ENCODE assay signal across 29 cellular contexts in the genomic region with DNA sequence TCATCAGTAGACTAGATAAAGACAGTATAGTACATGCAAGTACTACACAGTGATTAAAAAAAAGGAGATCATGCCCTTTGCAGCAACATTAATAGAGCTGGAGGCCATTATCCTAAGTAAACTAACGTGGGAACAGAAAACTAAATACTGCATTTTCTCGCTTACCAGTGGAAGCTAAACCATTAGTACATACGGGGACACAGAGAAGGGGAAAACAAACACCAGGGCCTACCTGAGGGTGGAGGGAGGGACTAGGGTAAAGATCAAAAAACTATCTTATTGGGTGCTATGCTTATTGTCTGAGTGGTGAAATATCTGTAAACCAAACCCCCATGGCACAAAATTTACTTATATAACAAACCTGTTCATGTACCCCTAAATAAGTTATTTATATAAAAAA.
"Had no signal": no experiment of that assay in that cellular context is flagged by ENCODE, and none has a peak within 500 bp of the region (broad histone marks: within the 10 kb centered on the region; RNA-seq: fewer than 3 reads in every experiment).

No MANE protein-coding gene starts in this region.

- H3K9me3 ChIP-seq: suprapubic skin, testis, thoracic aorta, thyroid gland, tibial artery, tibial nerve, transverse colon, upper lobe of right lung, uterus, vagina had no signal

- H3K4me3 Mint-ChIP-seq: stimulated activated effector memory CD8-positive, alpha-beta T cell treated with anti-CD3 and anti-CD28 coated beads, Interleukin-12 subunit alpha, Interleukin-12 subunit beta, amount 100 ng/mL, for 72 hours; stimulated activated memory B cell treated with anti-CD40 and anti-IgM and Interleukin-4, amounts not matched to agents 10 μg/mL and 1 μg/mL and 100 μg/mL, for 72 hours; stimulated activated naive B cell treated with anti-CD40 and anti-IgM and Interleukin-4, amounts not matched to agents 10 μg/mL and 1 μg/mL and 100 μg/mL, for 72 hours; stimulated activated naive CD8-positive, alpha-beta T cell treated with anti-CD3 and anti-CD28 coated beads, Interleukin-15, amount 100 ng/mL, for 72 hours; stimulated activated naive CD8-positive, alpha-beta T cell treated with anti-CD3 and anti-CD28 coated beads, Interleukin-15, Interleukin-2, amounts not matched to agents 100 ng/mL and 50 ng/mL, for 24 hours; type B pancreatic cell had no signal

- H3K4me1 Mint-ChIP-seq: stimulated activated effector memory CD8-positive, alpha-beta T cell treated with anti-CD3 and anti-CD28 coated beads, Interleukin-12 subunit alpha, Interleukin-12 subunit beta, amount 100 ng/mL, for 72 hours; stimulated activated memory B cell treated with anti-CD40 and anti-IgM and Interleukin-4, amounts not matched to agents 10 μg/mL and 1 μg/mL and 100 μg/mL, for 72 hours; stimulated activated naive B cell treated with anti-CD40 and anti-IgM and Interleukin-4, amounts not matched to agents 10 μg/mL and 1 μg/mL and 100 μg/mL, for 72 hours; stimulated activated naive CD8-positive, alpha-beta T cell treated with anti-CD3 and anti-CD28 coated beads, Interleukin-15, amount 100 ng/mL, for 72 hours had no signal

- H3K4me1 ChIP-seq: stomach, suprapubic skin, testis, thyroid gland, tibial artery, tibial nerve, transverse colon, upper lobe of left lung, upper lobe of right lung, uterus, vagina had no signal

- H3K9me3 Mint-ChIP-seq: stimulated activated effector memory CD8-positive, alpha-beta T cell treated with anti-CD3 and anti-CD28 coated beads, Interleukin-12 subunit alpha, Interleukin-12 subunit beta, amount 100 ng/mL, for 72 hours had no signal

- H3K27ac Mint-ChIP-seq: stimulated activated effector memory CD8-positive, alpha-beta T cell treated with anti-CD3 and anti-CD28 coated beads, Interleukin-12 subunit alpha, Interleukin-12 subunit beta, amount 100 ng/mL, for 72 hours; stimulated activated memory B cell treated with anti-CD40 and anti-IgM and Interleukin-4, amounts not matched to agents 10 μg/mL and 1 μg/mL and 100 μg/mL, for 72 hours; stimulated activated naive B cell treated with anti-CD40 and anti-IgM and Interleukin-4, amounts not matched to agents 10 μg/mL and 1 μg/mL and 100 μg/mL, for 72 hours; stimulated activated naive CD8-positive, alpha-beta T cell treated with anti-CD3 and anti-CD28 coated beads, Interleukin-15, amount 100 ng/mL, for 72 hours; stimulated activated naive CD8-positive, alpha-beta T cell treated with anti-CD3 and anti-CD28 coated beads, Interleukin-15, Interleukin-2, amounts not matched to agents 100 ng/mL and 50 ng/mL, for 24 hours; type B pancreatic cell had no signal

- H3K27ac ChIP-seq: stomach, suprapubic skin, testis, thoracic aorta, thyroid gland, tibial artery, tibial nerve, transverse colon, upper lobe of left lung, upper lobe of right lung, uterus, vagina had no signal

- H3K36me3 ChIP-seq: stomach, suprapubic skin, thoracic aorta, thyroid gland, tibial artery, tibial nerve, transverse colon, upper lobe of left lung, upper lobe of right lung, uterus, vagina had no signal

- H3K4me3 ChIP-seq: stomach, suprapubic skin, testis, thoracic aorta, thyroid gland, tibial artery, tibial nerve, transverse colon, upper lobe of left lung, upper lobe of right lung, uterus, vagina had no signal

- ATAC-seq: stimulated activated effector memory CD8-positive, alpha-beta T cell treated with anti-CD3 and anti-CD28 coated beads, Interleukin-12 subunit alpha, Interleukin-12 subunit beta, amount 100 ng/mL, for 72 hours; stimulated activated memory B cell treated with anti-CD40 and anti-IgM and Interleukin-4, amounts not matched to agents 10 μg/mL and 1 μg/mL and 100 μg/mL, for 72 hours; stimulated activated naive B cell treated with anti-CD40 and anti-IgM and Interleukin-4, amounts not matched to agents 10 μg/mL and 1 μg/mL and 100 μg/mL, for 72 hours; stimulated activated naive CD8-positive, alpha-beta T cell treated with anti-CD3 and anti-CD28 coated beads, Interleukin-15, amount 100 ng/mL, for 72 hours; stimulated activated naive CD8-positive, alpha-beta T cell treated with anti-CD3 and anti-CD28 coated beads, Interleukin-15, Interleukin-2, amounts not matched to agents 100 U/mL and 50 U/mL, for 24 hours; upper lobe of right lung had no signal

- DNase-seq: stimulated activated CD4-positive, alpha-beta T cell treated with anti-CD3 and anti-CD28 coated beads, Interleukin-2, amount 100 ng/mL, for 48 hours; stimulated activated CD4-positive, alpha-beta T cell treated with anti-CD3 and anti-CD28 coated beads, Interleukin-4, amount 100 ng/mL, for 1 hour; stimulated activated CD4-positive, alpha-beta T cell treated with anti-CD3 and anti-CD28 coated beads, Interleukin-4, amount 100 ng/mL, for 24 hours; stimulated activated CD4-positive, alpha-beta T cell treated with anti-CD3 and anti-CD28 coated beads, Interleukin-4, amount 100 ng/mL, for 4 hours; stimulated activated CD8-positive, alpha-beta memory T cell treated with anti-CD3 and anti-CD28 coated beads, Interleukin-4, amount 100 ng/mL, for 48 hours; stimulated activated naive B cell treated with anti-CD40 and anti-IgM and Interleukin-4, amounts not matched to agents 10 μg/mL and 1 μg/mL and 100 μg/mL, for 72 hours; stimulated activated naive CD4-positive, alpha-beta T cell; stimulated activated naive CD4-positive, alpha-beta T cell treated with Interleukin-2 at 50 U/mL for 16 hours; stimulated activated naive CD8-positive, alpha-beta T cell treated with anti-CD3 and anti-CD28 coated beads, Interleukin-15, amount 100 ng/mL, for 72 hours; stimulated activated naive CD8-positive, alpha-beta T cell treated with anti-CD3 and anti-CD28 coated beads, Interleukin-15, Interleukin-2, amounts not matched to agents 100 U/mL and 50 U/mL, for 24 hours; stomach; substantia nigra; testis; thyroid gland; tibial artery; transverse colon; trophoblast cell; upper lobe of left lung; upper lobe of right lung; uterus had no signal

- H3K27me3 ChIP-seq: stomach, suprapubic skin, testis, thyroid gland, tibial artery, tibial nerve, transverse colon, upper lobe of left lung, upper lobe of right lung, uterus, vagina had no signal

- FAIRE-seq: urothelium cell line had no signal

- H3K27me3 Mint-ChIP-seq: stimulated activated memory B cell treated with anti-CD40 and anti-IgM and Interleukin-4, amounts not matched to agents 10 μg/mL and 1 μg/mL and 100 μg/mL, for 72 hours; stimulated activated naive B cell treated with anti-CD40 and anti-IgM and Interleukin-4, amounts not matched to agents 10 μg/mL and 1 μg/mL and 100 μg/mL, for 72 hours; stimulated activated naive CD8-positive, alpha-beta T cell treated with anti-CD3 and anti-CD28 coated beads, Interleukin-15, amount 100 ng/mL, for 72 hours; stimulated activated naive CD8-positive, alpha-beta T cell treated with anti-CD3 and anti-CD28 coated beads, Interleukin-15, Interleukin-2, amounts not matched to agents 100 ng/mL and 50 ng/mL, for 24 hours; type B pancreatic cell had no signal

- H3K36me3 Mint-ChIP-seq: stimulated activated effector memory CD8-positive, alpha-beta T cell treated with anti-CD3 and anti-CD28 coated beads, Interleukin-12 subunit alpha, Interleukin-12 subunit beta, amount 100 ng/mL, for 72 hours; stimulated activated memory B cell treated with anti-CD40 and anti-IgM and Interleukin-4, amounts not matched to agents 10 μg/mL and 1 μg/mL and 100 μg/mL, for 72 hours; stimulated activated naive B cell treated with anti-CD40 and anti-IgM and Interleukin-4, amounts not matched to agents 10 μg/mL and 1 μg/mL and 100 μg/mL, for 72 hours; type B pancreatic cell had no signal
